ENCODE assay signal across 9 cellular contexts in genomic region chr7:584122-584465, GRCh38.
A peak's percentile ranks its signal among the peaks of the same experiment; 100 is the strongest.
DNase-seq lines count a peak whose midpoint lies in the region; ATAC-seq and TF ChIP-seq lines count a peak whose summit lies in the region.
"Had no signal": no experiment of that assay in that cellular context is flagged by ENCODE, and none has a peak within 500 bp of the region (broad histone marks: within the 10 kb centered on the region; RNA-seq: fewer than 3 reads in every experiment).

No MANE protein-coding gene starts in this region.

- peak overlapping the region; percentile 93 to 96 (median 94) for H3K4me3 Mint-ChIP-seq in CD4-positive, CD25-positive, alpha-beta regulatory T cell
- H3K4me3 Mint-ChIP-seq in neural progenitor cell = no peak overlapping the region

- peak; percentile 96 to 98 for ATAC-seq in CD4-positive, CD25-positive, alpha-beta regulatory T cell (ENCODE audit: low read depth in 2 of 2)
- peak; percentile 85 to 91 for ATAC-seq in activated naive CD4-positive, alpha-beta T cell treated with anti-CD3 and anti-CD28 coated beads, Interleukin-2, amount 50 U/mL, for 72 hours
- ATAC-seq in GM21526 (IDR thresholded peaks at IDR 0.05; ENCODE audit: low FRiP score, unreplicated experiment) = no peak

- H3K27me3 Mint-ChIP-seq in CD4-positive, CD25-positive, alpha-beta regulatory T cell = no peaks in the 10 kb centered on the region
- peaks cover 14% of the 10 kb centered on the region for H3K27me3 Mint-ChIP-seq in neural progenitor cell (ENCODE audit: insufficient read depth, low read depth)

- DNase-seq in CD4-positive, CD25-positive, alpha-beta regulatory T cell = peak; percentile 86 to 97 (median 91)
- peak; percentile 80 for DNase-seq in activated CD4-positive, CD25-positive, alpha-beta regulatory T cell treated with anti-CD3 and anti-CD28 coated beads, Interleukin-2, amount 50 U/mL, for 16 hours (ENCODE audit: low read depth, low spot score)
- DNase-seq in activated naive CD4-positive, alpha-beta T cell treated with anti-CD3 and anti-CD28 coated beads, Interleukin-2, amount 50 U/mL, for 72 hours (ENCODE audit: low spot score in 2 of 2) = peak; percentile 80 to 90
- DNase-seq in stimulated activated CD4-positive, alpha-beta T cell treated with anti-CD3 and anti-CD28 coated beads, Interleukin-1b, Interleukin-23, amount 100 ng/mL, for 24 hours (ENCODE audit: low read depth in 4 of 4, low spot score in 1 of 4) = peak; percentile 62 to 89 (median 78)
- DNase-seq in NCI-H524 treated with DMSO at 0.1 percent for 48 hours (lab: John Stamatoyannopoulos, UW) (no peak), neural progenitor cell (ENCODE audit: low spot score) (no peak), medulla oblongata (ENCODE audit: extremely low spot score) (no peak)

- H3K27ac Mint-ChIP-seq in CD4-positive, CD25-positive, alpha-beta regulatory T cell = peak overlapping the region; percentile 96 to 99 (median 98)
- H3K27ac Mint-ChIP-seq in activated naive CD4-positive, alpha-beta T cell treated with anti-CD3 and anti-CD28 coated beads, Interleukin-2, amount 50 U/mL, for 72 hours = peak overlapping the region; percentile 87 to 96
- H3K27ac Mint-ChIP-seq in neural progenitor cell = no peak overlapping the region

- H3F3A ChIP-seq in neural progenitor cell (ENCODE audit: low read depth) = no peaks in the 10 kb centered on the region

- peak overlapping the region; percentile 83 for H3K4me3 ChIP-seq in CD4-positive, CD25-positive, alpha-beta regulatory T cell (ENCODE audit: low read depth, low read length)
- H3K4me3 ChIP-seq in neural progenitor cell = no peak overlapping the region

- H4K20me1 ChIP-seq in neural progenitor cell (ENCODE audit: low read depth) = no peaks in the 10 kb centered on the region

- no peaks in the 10 kb centered on the region for H3K79me2 ChIP-seq in neural progenitor cell (ENCODE audit: low read depth)

- H3K4me1 Mint-ChIP-seq in CD4-positive, CD25-positive, alpha-beta regulatory T cell = peaks cover 6 to 43% (median 33%) of the 10 kb centered on the region in 4 donors
- peaks cover 8% of the 10 kb centered on the region for H3K4me1 Mint-ChIP-seq in neural progenitor cell

- H3K9ac ChIP-seq in neural progenitor cell = no peak overlapping the region

- peaks cover 0 to 8% (median 0%) of the 10 kb centered on the region in 7 donors for H3K9me3 Mint-ChIP-seq in CD4-positive, CD25-positive, alpha-beta regulatory T cell
- peaks cover 18 to 22% of the 10 kb centered on the region in 2 donors for H3K9me3 Mint-ChIP-seq in activated naive CD4-positive, alpha-beta T cell treated with anti-CD3 and anti-CD28 coated beads, Interleukin-2, amount 50 U/mL, for 72 hours
- peaks cover 11% of the 10 kb centered on the region for H3K9me3 Mint-ChIP-seq in neural progenitor cell

- H3K4me2 ChIP-seq in neural progenitor cell = no peak overlapping the region

- peaks cover 16% of the 10 kb centered on the region for H3K36me3 Mint-ChIP-seq in CD4-positive, CD25-positive, alpha-beta regulatory T cell
- peaks cover 39 to 55% of the 10 kb centered on the region in 2 donors for H3K36me3 Mint-ChIP-seq in activated naive CD4-positive, alpha-beta T cell treated with anti-CD3 and anti-CD28 coated beads, Interleukin-2, amount 50 U/mL, for 72 hours
- H3K36me3 Mint-ChIP-seq in neural progenitor cell = peaks cover 15% of the 10 kb centered on the region

- no peaks in the 10 kb centered on the region for H3K36me3 ChIP-seq in CD4-positive, CD25-positive, alpha-beta regulatory T cell (ENCODE audit: control insufficient read depth, insufficient read depth, low read length)
- H3K36me3 ChIP-seq in neural progenitor cell = no peaks in the 10 kb centered on the region

- H3K27ac ChIP-seq in CD4-positive, CD25-positive, alpha-beta regulatory T cell (ENCODE audit: insufficient read depth, low read length, poor library complexity, severe bottlenecking) = peak overlapping the region; percentile 93
- no peak overlapping the region for H3K27ac ChIP-seq in neural progenitor cell
- H3K27ac ChIP-seq: C4-2B had no signal

- peaks cover 28% of the 10 kb centered on the region for H3K4me1 ChIP-seq in CD4-positive, CD25-positive, alpha-beta regulatory T cell (ENCODE audit: control insufficient read depth, insufficient read depth, low read length, poor library complexity, severe bottlenecking)
- H3K4me1 ChIP-seq in neural progenitor cell = no peaks in the 10 kb centered on the region

- no peak overlapping the region for H2AFZ ChIP-seq in neural progenitor cell (replicated peaks)

- H3K27me3 ChIP-seq in CD4-positive, CD25-positive, alpha-beta regulatory T cell (ENCODE audit: control insufficient read depth, insufficient read depth, low read length) = no peaks in the 10 kb centered on the region
- no peaks in the 10 kb centered on the region for H3K27me3 ChIP-seq in neural progenitor cell

- no peak for TF ChIP-seq CTCF in neural progenitor cell (IDR thresholded peaks at IDR 0.05)

- no peaks in the 10 kb centered on the region for H3K9me3 ChIP-seq in CD4-positive, CD25-positive, alpha-beta regulatory T cell (ENCODE audit: control insufficient read depth in 2 of 2, low read length in 2 of 2)
- no peaks in the 10 kb centered on the region for H3K9me3 ChIP-seq in neural progenitor cell (ENCODE audit: low read depth)

Comparison
In these comparisons a context has a peak if more than half of its experiments do, and no peak if none do; other contexts are left out.
1. DNase-seq: peak in CD4-positive, CD25-positive, alpha-beta regulatory T cell (3 of 3), activated CD4-positive, CD25-positive, alpha-beta regulatory T cell treated with anti-CD3 and anti-CD28 coated beads, Interleukin-2, amount 50 U/mL, for 16 hours (single experiment), activated naive CD4-positive, alpha-beta T cell treated with anti-CD3 and anti-CD28 coated beads, Interleukin-2, amount 50 U/mL, for 72 hours (2 of 2) and stimulated activated CD4-positive, alpha-beta T cell treated with anti-CD3 and anti-CD28 coated beads, Interleukin-1b, Interleukin-23, amount 100 ng/mL, for 24 hours (4 of 4); none in NCI-H524 treated with DMSO at 0.1 percent for 48 hours (single experiment), neural progenitor cell (single experiment) and medulla oblongata (single experiment).